Comparison of ENCODE assay signal across 9 cellular contexts in genomic region chr7:37234928-37235327, GRCh38.
DNase-seq lines count a peak whose midpoint lies in the region; ATAC-seq and TF ChIP-seq lines count a peak whose summit lies in the region.
"Had no signal": no experiment of that assay in that cellular context is flagged by ENCODE, and none has a peak within 500 bp of the region (broad histone marks: within the 10 kb centered on the region; RNA-seq: fewer than 3 reads in every experiment).

No MANE protein-coding gene starts in this region.

- H3K36me3 Mint-ChIP-seq in nephron (ENCODE audit: low read depth) = no peaks in the 10 kb centered on the region

- ATAC-seq in HG03045 (IDR thresholded peaks at IDR 0.05; ENCODE audit: unreplicated experiment) (no peak), GM19467 (IDR thresholded peaks at IDR 0.05; ENCODE audit: unreplicated experiment) (no peak)

- H3K4me3 ChIP-seq in GM12864 (ENCODE audit: low read depth, low read length) = no peak overlapping the region
- H3K4me3 ChIP-seq: SJCRH30 had no signal

- no peak overlapping the region for H3K27ac Mint-ChIP-seq in nephron

- H3K27me3 Mint-ChIP-seq in nephron (ENCODE audit: low read depth) = no peaks in the 10 kb centered on the region

- DNase-seq in GM12864 (ENCODE audit: low read depth) = no peak
- DNase-seq in NCI-H1694 (lab: John Stamatoyannopoulos, UW) = peak; percentile 2
- peak; percentile 49 for DNase-seq in cerebellar cortex (ENCODE audit: low spot score)
- no peak for DNase-seq in effector CD8-positive, alpha-beta T cell (lab: John Stamatoyannopoulos, UW)
- no peak for DNase-seq in activated naive CD4-positive, alpha-beta T cell treated with Interleukin-2 at 50 U/mL for 16 hours

- peaks cover 2% of the 10 kb centered on the region for H3K9me3 Mint-ChIP-seq in nephron

- no peak overlapping the region for H3K4me3 Mint-ChIP-seq in nephron

- peak; percentile 53 for TF ChIP-seq CTCF in GM12864 (IDR thresholded peaks at IDR 0.05; ENCODE audit: low read depth, low read length, missing control alignments)
- peak; percentile 60 to 69 (median 64) for TF ChIP-seq CTCF in nephron (IDR thresholded peaks at IDR 0.05; ENCODE audit: unreplicated experiment in 3 of 3)

- H3K4me1 Mint-ChIP-seq in nephron = peaks cover 10% of the 10 kb centered on the region

Comparison
In these comparisons a context has a peak if more than half of its experiments do, and no peak if none do; other contexts are left out.
1. DNase-seq: peak in NCI-H1694 (single experiment) and cerebellar cortex (single experiment); none in GM12864 (single experiment), effector CD8-positive, alpha-beta T cell (single experiment) and activated naive CD4-positive, alpha-beta T cell treated with Interleukin-2 at 50 U/mL for 16 hours (single experiment).